ENCODE assay signal across 1 cellular context in the genomic region with DNA sequence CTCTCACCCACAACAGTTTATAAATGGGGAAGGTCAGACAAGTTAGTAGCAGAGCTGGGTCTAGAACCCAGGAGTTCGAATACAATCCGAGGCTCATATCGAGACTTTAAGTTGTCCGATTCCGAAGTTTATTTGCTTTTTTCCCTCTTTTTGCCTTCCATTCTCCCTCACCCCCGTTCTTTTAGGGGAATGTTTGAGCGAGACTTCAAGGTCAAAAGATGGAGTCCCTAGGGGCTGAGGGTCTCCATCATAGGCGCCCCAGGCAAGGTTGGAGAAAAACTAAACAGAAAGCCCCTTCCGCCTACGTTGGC.
TF ChIP-seq lines count a peak whose summit lies in the region.

No MANE protein-coding gene starts in this region.

TF ChIP-seq in endothelial cell of umbilical vein, 7 proteins besides CTCF, POLR2A, EP300 and RAD21 (continued from another document):
- no peak for TF ChIP-seq JUN (IDR thresholded peaks at IDR 0.05; ENCODE audit: borderline replicate concordance, insufficient read depth, insufficient read length, low read depth)
- no peak for TF ChIP-seq EZH2 (IDR thresholded peaks at IDR 0.05; ENCODE audit: borderline replicate concordance, low read depth, low read length, severe bottlenecking)
